ENCODE assay signal across 7 cellular contexts in genomic region chr12:57242329-57242690, GRCh38. TPM values are rescaled to one million over a fixed set of nuclear protein-coding genes. Genes with fewer than 3 reads are reported as not detected.
DNase-seq lines count a peak whose midpoint lies in the region; ATAC-seq and TF ChIP-seq lines count a peak whose summit lies in the region.

No MANE protein-coding gene starts in this region.

- H3K9me3 ChIP-seq in esophagus squamous epithelium (no peaks in the 10 kb centered on the region), gastrocnemius medialis (no peaks in the 10 kb centered on the region), uterus (no peaks in the 10 kb centered on the region)

- no peak overlapping the region for H3K27ac Mint-ChIP-seq in HFFc6

- H3K4me1 Mint-ChIP-seq in HFFc6 (ENCODE audit: low read depth) = peaks cover 43% of the 10 kb centered on the region

- H3K27me3 ChIP-seq in esophagus squamous epithelium (peaks cover 14 to 79% (median 39%) of the 10 kb centered on the region in 4 donors), gastrocnemius medialis (peaks cover 6 to 14% (median 9%) of the 10 kb centered on the region in 3 donors), uterus (peaks cover 36 to 37% of the 10 kb centered on the region in 2 donors)

- no peaks in the 10 kb centered on the region; the same call in 1 of the 2 replicates for H3K9me3 Mint-ChIP-seq in HFFc6

- peak overlapping the region; percentile 7 to 60 (median 43) for H3K4me3 ChIP-seq in esophagus squamous epithelium
- peak overlapping the region; percentile 18 to 48 (median 36) for H3K4me3 ChIP-seq in gastrocnemius medialis
- H3K4me3 ChIP-seq in uterus = no peak overlapping the region

- intact Hi-C loops in esophagus squamous epithelium (cut with DNase I) (no loop called here), gastrocnemius medialis (cut with DNase I; ENCODE audit: low total_unique reads) (loop anchor here (2.0 kb wide), 1 partner anchor 210 kb away; no protein-coding TSS in a partner anchor), uterus (cut with DNase I; ENCODE audit: low total_unique reads) (no loop called here)

- H3K36me3 Mint-ChIP-seq in HFFc6 (ENCODE audit: low read depth) = no peaks in the 10 kb centered on the region

- ATAC-seq in gastrocnemius medialis (peak; percentile 36 to 39), GM21447 (IDR thresholded peaks at IDR 0.05; ENCODE audit: unreplicated experiment) (no peak)

- peaks cover 23% of the 10 kb centered on the region for H3K27me3 Mint-ChIP-seq in HFFc6 (ENCODE audit: insufficient read depth)

- TF ChIP-seq POLR2A in esophagus squamous epithelium (IDR thresholded peaks at IDR 0.05) (no peak), gastrocnemius medialis (IDR thresholded peaks at IDR 0.05) (no peak), uterus (IDR thresholded peaks at IDR 0.05) (no peak)

- no peak for TF ChIP-seq CTCF in HFFc6 (IDR thresholded peaks at IDR 0.05)
- TF ChIP-seq CTCF in esophagus squamous epithelium (IDR thresholded peaks at IDR 0.05) = no peak
- no peak for TF ChIP-seq CTCF in gastrocnemius medialis (IDR thresholded peaks at IDR 0.05 in 4 of 5, conservative IDR thresholded peaks at IDR 0.05 in 1 of 5)
- TF ChIP-seq CTCF in uterus (IDR thresholded peaks at IDR 0.05) = no peak

- H3K27ac ChIP-seq in esophagus squamous epithelium (no peak overlapping the region), gastrocnemius medialis (peak overlapping the region; percentile 26 to 91 (median 77)), uterus (no peak overlapping the region)

- no peak for DNase-seq in HFFc6
- peak; percentile 88 to 95 for DNase-seq in NCI-H526 (lab: John Stamatoyannopoulos, UW)
- DNase-seq in esophagus squamous epithelium (lab: John Stamatoyannopoulos, UW) = no peak
- DNase-seq in gastrocnemius medialis = peak in 1 of 2 donors; percentile 88
- no peak for DNase-seq in HCEC 1CT
- DNase-seq in uterus = no peak

- 0 out of 2 replicates have a peak overlapping the region, but pooled peaks have one; percentile 81 for H3K4me3 Mint-ChIP-seq in HFFc6

- no peaks in the 10 kb centered on the region for H3K36me3 ChIP-seq in esophagus squamous epithelium
- peaks cover 0 to 25% of the 10 kb centered on the region in 2 donors for H3K36me3 ChIP-seq in gastrocnemius medialis
- no peaks in the 10 kb centered on the region for H3K36me3 ChIP-seq in uterus

- 0% methylated on average over 6 of the region's 18 CpGs; no CpG with 5 or more reads in 1 of the 2 donors for WGBS in esophagus squamous epithelium, 2 donors

- in situ Hi-C loops in gastrocnemius medialis (cut with MboI; ENCODE audit: low sequenced_read_pairs in 4 of 4) = loop anchor here in 1 of 4 donors (10.0 kb wide), 1 partner anchor 192 kb away; the partner anchor contains the start of genes INHBC and R3HDM2

- H3K4me1 ChIP-seq in esophagus squamous epithelium (peaks cover 57 to 70% (median 68%) of the 10 kb centered on the region in 3 donors), gastrocnemius medialis (peaks cover 56 to 74% of the 10 kb centered on the region in 2 donors), uterus (peaks cover 0 to 27% of the 10 kb centered on the region in 2 donors)

RNA-seq across cellular contexts. Expression of gene STAC3, which starts 8.7 kb away (rescaled TPM):
- total RNA-seq in HFFc6 (2021; fragmentation: NEBNext Ultra II Directional; extraction: Animal tissue kit (Norgen Biotek cat#: 25700)) = 1 to 10 TPM in 1 of 6 experiments, under 1 TPM in 5; 0.21 to 1.1 (median 0.58) TPM
- total RNA-seq in esophagus squamous epithelium (under 1 TPM; 0.29 to 0.95 (median 0.47) TPM), gastrocnemius medialis (1,000 to 10,000 TPM in 2 of 4 donors, 100 to 1,000 TPM in 2; 459 to 1,596 (median 855) TPM), uterus (1 to 10 TPM in 2 of 4 donors, not detected in 2; 1.0 to 2.8 TPM)

RNA-seq across cellular contexts. Expression of gene SHMT2, which starts 12.8 kb away (rescaled TPM):
- total RNA-seq in HFFc6 (2021; fragmentation: NEBNext Ultra II Directional; extraction: Animal tissue kit (Norgen Biotek cat#: 25700)) = 100 to 1,000 TPM; 112 to 127 (median 126) TPM
- 100 to 1,000 TPM in 1 of 4 donors, 10 to 100 TPM in 3; 56.1 to 104 (median 76.6) TPM for total RNA-seq in esophagus squamous epithelium
- 100 to 1,000 TPM in 1 of 4 donors, 10 to 100 TPM in 3; 41.3 to 107 (median 46.4) TPM for total RNA-seq in gastrocnemius medialis
- 100 to 1,000 TPM in 1 of 4 donors, 10 to 100 TPM in 3; 12.4 to 128 (median 35.3) TPM for total RNA-seq in uterus

RNA-seq across cellular contexts. Expression of gene NXPH4, which starts 25.7 kb away (rescaled TPM):
- total RNA-seq in HFFc6 (2021; fragmentation: NEBNext Ultra II Directional; extraction: Animal tissue kit (Norgen Biotek cat#: 25700)) = 1 to 10 TPM; 2.9 to 8.2 (median 3.9) TPM
- total RNA-seq in esophagus squamous epithelium (1 to 10 TPM in 2 of 4 donors, under 1 TPM in 2; 0.21 to 5.0 (median 2.5) TPM), gastrocnemius medialis (not detected), uterus (1 to 10 TPM in 1 of 4 donors, not detected in 3; 6.3 TPM)

Comparison
In these comparisons a context has a peak if more than half of its experiments do, and no peak if none do; other contexts are left out.
1. DNase-seq: peak in NCI-H526 (2 of 2); none in HFFc6 (single experiment), esophagus squamous epithelium (single experiment), HCEC 1CT (single experiment) and uterus (0 of 2).
2. H3K27ac ChIP-seq: peak in gastrocnemius medialis (4 of 4); none in esophagus squamous epithelium (0 of 4) and uterus (0 of 2).
3. H3K4me3 ChIP-seq: peak in esophagus squamous epithelium (4 of 4) and gastrocnemius medialis (4 of 4); none in uterus (0 of 2).
4. RNA of gene STAC3, which starts 8.7 kb away (total RNA-seq): 459 to 1,596 TPM in gastrocnemius medialis; 1.0 to 2.8 TPM in uterus, 0.21 to 1.1 TPM in HFFc6 and 0.29 to 0.95 TPM in esophagus squamous epithelium; every median in the first group is over 100 times any median in the second.